ENCODE assay signal across 25 cellular contexts in genomic region chr5:62547929-62548678, GRCh38. TPM values are rescaled to one million over a fixed set of nuclear protein-coding genes. Genes with fewer than 3 reads are reported as not detected.
DNase-seq lines count a peak whose midpoint lies in the region; ATAC-seq and TF ChIP-seq lines count a peak whose summit lies in the region.
"Had no signal": no experiment of that assay in that cellular context is flagged by ENCODE, and none has a peak within 500 bp of the region (broad histone marks: within the 10 kb centered on the region; RNA-seq: fewer than 3 reads in every experiment).

No MANE protein-coding gene starts in this region.

- H3K4me2 ChIP-seq in osteoblast (ENCODE audit: insufficient read depth, low read length) = no peak overlapping the region

- H3K4me1 ChIP-seq in osteoblast (ENCODE audit: insufficient read depth, low read length) = no peaks in the 10 kb centered on the region
- H3K4me1 ChIP-seq: prostate gland had no signal

- H3K27ac ChIP-seq in osteoblast (ENCODE audit: low read depth, low read length) = no peak overlapping the region
- H3K27ac ChIP-seq: cardiac muscle cell, prostate gland, upper lobe of left lung had no signal

- peaks cover 51% of the 10 kb centered on the region for H3K36me3 Mint-ChIP-seq in stimulated activated memory B cell treated with anti-CD40 and anti-IgM and Interleukin-4, amounts not matched to agents 10 μg/mL and 1 μg/mL and 100 μg/mL, for 72 hours

- TF ChIP-seq CTCF in osteoblast (IDR thresholded peaks at IDR 0.05; ENCODE audit: extremely low read depth, low read depth, low read length) = no peak

- no peaks in the 10 kb centered on the region for H4K20me1 ChIP-seq in osteoblast (ENCODE audit: insufficient read depth, low read length)

- no peak overlapping the region for H2AFZ ChIP-seq in osteoblast (ENCODE audit: low read length)

- no peak for ATAC-seq in stimulated activated memory B cell treated with anti-CD40 and anti-IgM and Interleukin-4, amounts not matched to agents 10 μg/mL and 1 μg/mL and 100 μg/mL, for 72 hours
- ATAC-seq in HG03139 (IDR thresholded peaks at IDR 0.05; ENCODE audit: unreplicated experiment) = no peak
- ATAC-seq: left cardiac atrium, PC-3, Right ventricle myocardium inferior had no signal

- H3K27me3 ChIP-seq in osteoblast (ENCODE audit: insufficient read depth, low read length) = no peaks in the 10 kb centered on the region
- H3K27me3 ChIP-seq: cardiac muscle cell, upper lobe of left lung had no signal

- no peaks in the 10 kb centered on the region for H3K79me2 ChIP-seq in osteoblast (ENCODE audit: insufficient read depth, low read length)

- H3K4me3 ChIP-seq in osteoblast (ENCODE audit: insufficient read depth, low read length) = no peak overlapping the region
- H3K4me3 ChIP-seq: cardiac muscle cell, prostate gland, upper lobe of left lung had no signal

- DNase-seq in SIG-M5 treated with dmso at 0.1 percent for 504 hours (lab: John Stamatoyannopoulos, UW; ENCODE audit: unreplicated experiment) = peak; percentile 18
- DNase-seq in SIG-M5 (lab: John Stamatoyannopoulos, UW) = no peak
- DNase-seq in OCI-M1 (lab: John Stamatoyannopoulos, UW) = peak; percentile 24
- peak; percentile 13 for DNase-seq in globus pallidus (ENCODE audit: low spot score)
- no peak for DNase-seq in iPS-NIHi7 (ENCODE audit: extremely low spot score)
- no peak for DNase-seq in osteoblast (ENCODE audit: insufficient read length, low spot score, missing footprints)
- DNase-seq: activated B cell treated with CpG ODN at 0.5 μM for 24 hours; activated naive CD4-positive, alpha-beta T cell treated with anti-CD3 and anti-CD28 coated beads, Interleukin-2, amount 50 U/mL, for 16 hours; aorta; dermis blood vessel endothelial cell; head of caudate nucleus; left cardiac atrium; NCI-H1092; NCI-H2029; NCI-H748 treated with DMSO at 0.1 percent for 48 hours; PC-3; SW 1271; upper lobe of left lung had no signal

- peaks cover 10% of the 10 kb centered on the region for H3K4me1 Mint-ChIP-seq in stimulated activated memory B cell treated with anti-CD40 and anti-IgM and Interleukin-4, amounts not matched to agents 10 μg/mL and 1 μg/mL and 100 μg/mL, for 72 hours
- H3K4me1 Mint-ChIP-seq: mesothelial cell of epicardium had no signal

- peak overlapping the region; percentile 34 for H3K27ac Mint-ChIP-seq in stimulated activated memory B cell treated with anti-CD40 and anti-IgM and Interleukin-4, amounts not matched to agents 10 μg/mL and 1 μg/mL and 100 μg/mL, for 72 hours
- H3K27ac Mint-ChIP-seq: activated B cell treated with CpG ODN at 0.5 μM for 24 hours; activated T-helper 1 cell treated with anti-CD3 and anti-CD28 coated beads, Interleukin-12 subunit alpha, Interleukin-12 subunit beta, Interleukin-2, Interleukin-4 antibody, amounts not matched to agents 30 ng/mL and 10 ng/mL and 1 ng/mL, durations not matched to agents 14 hours and 24 hours and 36 hours; mesothelial cell of epicardium had no signal

- no peaks in the 10 kb centered on the region for H3K9me3 ChIP-seq in osteoblast (ENCODE audit: low read depth, low read length)
- H3K9me3 ChIP-seq: prostate gland, upper lobe of left lung had no signal

- no peaks in the 10 kb centered on the region for H3K27me3 Mint-ChIP-seq in stimulated activated memory B cell treated with anti-CD40 and anti-IgM and Interleukin-4, amounts not matched to agents 10 μg/mL and 1 μg/mL and 100 μg/mL, for 72 hours
- H3K27me3 Mint-ChIP-seq: activated B cell treated with CpG ODN at 0.5 μM for 24 hours had no signal

- peaks cover 8% of the 10 kb centered on the region for H3K9me3 Mint-ChIP-seq in stimulated activated memory B cell treated with anti-CD40 and anti-IgM and Interleukin-4, amounts not matched to agents 10 μg/mL and 1 μg/mL and 100 μg/mL, for 72 hours

- H3K36me3 ChIP-seq in osteoblast (ENCODE audit: insufficient read depth, low read length) = peaks cover 5% of the 10 kb centered on the region
- H3K36me3 ChIP-seq: cardiac muscle cell, prostate gland had no signal

- no peak overlapping the region for H3K4me3 Mint-ChIP-seq in stimulated activated memory B cell treated with anti-CD40 and anti-IgM and Interleukin-4, amounts not matched to agents 10 μg/mL and 1 μg/mL and 100 μg/mL, for 72 hours
- H3K4me3 Mint-ChIP-seq: activated B cell treated with CpG ODN at 0.5 μM for 24 hours; activated T-helper 1 cell treated with anti-CD3 and anti-CD28 coated beads, Interleukin-12 subunit alpha, Interleukin-12 subunit beta, Interleukin-2, Interleukin-4 antibody, amounts not matched to agents 30 ng/mL and 10 ng/mL and 1 ng/mL, durations not matched to agents 14 hours and 24 hours and 36 hours; mesothelial cell of epicardium had no signal

RNA-seq across cellular contexts. Expression of gene LRRC70, which starts 30.5 kb away (rescaled TPM):
- total RNA-seq in osteoblast = 1.4 and 1.8 TPM in 2 replicates

Comparison
In these comparisons a context has a peak if more than half of its experiments do, and no peak if none do; other contexts are left out.
1. DNase-seq: peak in SIG-M5 treated with dmso at 0.1 percent for 504 hours (single experiment), OCI-M1 (single experiment) and globus pallidus (single experiment); none in SIG-M5 (single experiment), iPS-NIHi7 (single experiment) and osteoblast (single experiment).